In the genomic region with DNA sequence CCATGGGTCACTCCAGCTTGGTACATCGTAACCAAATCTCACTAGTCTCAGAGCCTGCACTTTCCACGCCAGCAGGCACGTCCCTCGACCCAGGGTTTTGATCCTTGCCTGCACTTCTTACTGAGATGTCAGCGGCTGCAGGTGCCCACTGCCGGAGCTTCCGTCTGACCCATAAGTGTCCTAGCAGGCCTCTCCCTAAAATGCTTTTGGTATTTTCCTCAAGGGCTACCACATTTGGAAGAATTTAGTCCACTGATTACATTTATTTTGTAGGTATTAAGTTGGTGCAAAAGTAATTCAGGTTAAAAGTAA, we compare ENCODE assay signal across 13 cellular contexts.
DNase-seq lines count a peak whose midpoint lies in the region; ATAC-seq lines count a peak whose summit lies in the region.
"Had no signal": no experiment of that assay in that cellular context is flagged by ENCODE, and none has a peak within 500 bp of the region (broad histone marks: within the 10 kb centered on the region; RNA-seq: fewer than 3 reads in every experiment).

No MANE protein-coding gene starts in this region.

- intact Hi-C loops in Right ventricle myocardium inferior (cut with DNase I), result no loop called here
- intact Hi-C loops in left ventricle myocardium superior (cut with micrococcal nuclease), result no loop called here
- intact Hi-C loops in dendritic cell treated with granulocyte-macrophage colony-stimulating factor and Interleukin-4, amounts not matched to agents 40 ng/mL and 50 ng/mL, for 4 days (cut with micrococcal nuclease), result no loop called here

- peaks cover 23% of the 10 kb centered on the region for H3K4me1 Mint-ChIP-seq in dendritic cell treated with granulocyte-macrophage colony-stimulating factor and Interleukin-4, amounts not matched to agents 40 ng/mL and 50 ng/mL, for 4 days (ENCODE audit: low read depth)

- H3K27me3 Mint-ChIP-seq in dendritic cell treated with granulocyte-macrophage colony-stimulating factor and Interleukin-4, amounts not matched to agents 40 ng/mL and 50 ng/mL, for 4 days, result no peaks in the 10 kb centered on the region
- H3K27me3 Mint-ChIP-seq: B cell; CD4-positive, alpha-beta T cell had no signal

- H3K9me3 Mint-ChIP-seq in dendritic cell treated with granulocyte-macrophage colony-stimulating factor and Interleukin-4, amounts not matched to agents 40 ng/mL and 50 ng/mL, for 4 days, result no peaks in the 10 kb centered on the region
- H3K9me3 Mint-ChIP-seq: CD4-positive, alpha-beta T cell; CD8-positive, alpha-beta T cell had no signal

- H3K36me3 Mint-ChIP-seq in dendritic cell treated with granulocyte-macrophage colony-stimulating factor and Interleukin-4, amounts not matched to agents 40 ng/mL and 50 ng/mL, for 4 days (ENCODE audit: low read depth), result no peaks in the 10 kb centered on the region
- H3K36me3 Mint-ChIP-seq: CD8-positive, alpha-beta T cell had no signal

- H3K4me3 Mint-ChIP-seq in dendritic cell treated with granulocyte-macrophage colony-stimulating factor and Interleukin-4, amounts not matched to agents 40 ng/mL and 50 ng/mL, for 4 days, result no peak overlapping the region
- H3K4me3 Mint-ChIP-seq: B cell; CD4-positive, alpha-beta T cell; CD8-positive, alpha-beta T cell had no signal

- ATAC-seq in Right ventricle myocardium inferior, result no peak
- ATAC-seq in left ventricle myocardium superior, result no peak
- ATAC-seq in HG03159 (IDR thresholded peaks at IDR 0.05; ENCODE audit: unreplicated experiment), result no peak
- ATAC-seq: CD8-positive, alpha-beta T cell had no signal

- peak overlapping the region; percentile 60 for H3K27ac Mint-ChIP-seq in dendritic cell treated with granulocyte-macrophage colony-stimulating factor and Interleukin-4, amounts not matched to agents 40 ng/mL and 50 ng/mL, for 4 days
- H3K27ac Mint-ChIP-seq: B cell; CD4-positive, alpha-beta T cell; CD8-positive, alpha-beta T cell had no signal

- peak; percentile 53 for DNase-seq in Right ventricle myocardium inferior (ENCODE audit: missing footprints)
- DNase-seq in left ventricle myocardium superior, result no peak
- DNase-seq in dermis blood vessel endothelial cell, result no peak
- DNase-seq: AML-193; Caco-2; Calu3; CD4-positive, alpha-beta T cell; CD8-positive, alpha-beta T cell; DMS79 treated with DMSO at 0.1 percent for 48 hours; GF-D8 had no signal
